8 cellular contexts compared by ENCODE assay signal in genomic region chr5:155943516-155944407, GRCh38.
DNase-seq lines count a peak whose midpoint lies in the region; ATAC-seq, FAIRE-seq and TF ChIP-seq lines count a peak whose summit lies in the region.

No MANE protein-coding gene starts in this region.

- POLR2A ChIA-PET in AG04449 (lab: Yijun Ruan, JAX): no interaction called here

- TF ChIP-seq CTCF in AG04449 (IDR thresholded peaks at IDR 0.05; ENCODE audit: insufficient read depth, low read length, missing control alignments) (peak; percentile 90), epithelial cell of proximal tubule (conservative IDR thresholded peaks at IDR 0.05; ENCODE audit: low read depth, low read length) (peak; percentile 97), mucosa of descending colon (IDR thresholded peaks at IDR 0.05) (peak; percentile 52)

- H3K4me3 ChIP-seq in AG04449 (ENCODE audit: low read depth, low read length) (no peak overlapping the region), epithelial cell of proximal tubule (ENCODE audit: low read depth, low read length) (no peak overlapping the region), mucosa of descending colon (no peak overlapping the region)

- CTCF ChIA-PET in AG04449 (lab: Yijun Ruan, JAX): interaction anchor here (0.6 to 2.4 kb wide), 38 partner anchors 10 to 1188 kb away, joined by 3 to 33 read pairs (median 3); no protein-coding TSS in a partner anchor

- ATAC-seq in GM18498 (IDR thresholded peaks at IDR 0.05; ENCODE audit: unreplicated experiment): peak; percentile 95
- peak; percentile 87 for ATAC-seq in HG02759 (IDR thresholded peaks at IDR 0.05; ENCODE audit: unreplicated experiment)
- peak; percentile 81 for ATAC-seq in mucosa of descending colon

- intact Hi-C loops in mucosa of descending colon (cut with DNase I, micrococcal nuclease): loop anchor here in 1 of 2 donors (10.0 kb wide), 1 partner anchor 881 kb away; no protein-coding TSS in a partner anchor

- FAIRE-seq in urothelium cell line (lab: Jason Lieb, UNC): no peak

- no peaks in the 10 kb centered on the region for H3K4me1 ChIP-seq in mucosa of descending colon (ENCODE audit: low read depth)

- H3K36me3 ChIP-seq in mucosa of descending colon (ENCODE audit: low read depth): no peaks in the 10 kb centered on the region

- DNase-seq in AG04449 (ENCODE audit: low read depth, low spot score) (no peak), NCI-H1105 (lab: John Stamatoyannopoulos, UW) (peak; percentile 9), epithelial cell of proximal tubule (ENCODE audit: low read depth) (no peak), mucosa of descending colon (peak in 2 of 3 donors; percentile 61 to 70), urothelium cell line (ENCODE audit: low spot score) (peak; percentile 39)
- peak; percentile 4 to 12 for DNase-seq in activated CD4-positive, alpha-beta T cell treated with anti-CD3 and anti-CD28 coated beads for 4 hours

- no peaks in the 10 kb centered on the region for H3K9me3 ChIP-seq in mucosa of descending colon

Comparison
In these comparisons a context has a peak if more than half of its experiments do, and no peak if none do; other contexts are left out.
1. DNase-seq: peak in NCI-H1105 (single experiment), activated CD4-positive, alpha-beta T cell treated with anti-CD3 and anti-CD28 coated beads for 4 hours (2 of 2), mucosa of descending colon (2 of 3) and urothelium cell line (single experiment); none in AG04449 (single experiment) and epithelial cell of proximal tubule (single experiment).
2. Peak in every context shown above with its lines, with median percentiles within 50 percentile points of each other: CTCF ChIP-seq and ATAC-seq.